Comparison of ENCODE assay signal across 18 cellular contexts in the genomic region with DNA sequence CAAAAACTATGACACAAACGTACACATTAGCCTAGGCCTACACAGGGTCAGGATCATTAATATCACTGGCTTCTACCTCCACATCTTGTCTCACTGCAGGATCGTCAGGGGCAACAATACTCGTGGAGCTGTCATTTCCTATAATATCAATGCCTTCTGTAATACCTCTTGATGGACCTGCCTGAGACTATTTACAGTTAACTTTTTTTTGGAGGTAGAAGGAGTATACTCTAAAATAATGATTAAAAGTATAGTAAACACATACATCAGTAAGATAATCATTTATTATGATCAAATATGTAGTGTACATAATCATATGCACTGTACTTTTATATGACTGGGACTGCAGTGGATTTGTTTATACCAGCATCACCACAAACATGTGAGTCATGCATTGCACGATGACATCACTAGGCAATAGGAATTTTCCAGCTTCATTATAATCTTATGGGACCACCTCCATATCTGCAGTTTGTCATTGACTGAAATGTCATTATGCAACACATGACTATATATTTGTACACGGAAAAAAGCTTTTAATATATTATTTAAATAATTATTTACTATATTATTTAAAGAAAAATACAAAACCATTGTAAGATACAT. TPM values are rescaled to one million over a fixed set of nuclear protein-coding genes. Genes with fewer than 3 reads are reported as not detected.
DNase-seq lines count a peak whose midpoint lies in the region; ATAC-seq and TF ChIP-seq lines count a peak whose summit lies in the region.
"Had no signal": no experiment of that assay in that cellular context is flagged by ENCODE, and none has a peak within 500 bp of the region (broad histone marks: within the 10 kb centered on the region; RNA-seq: fewer than 3 reads in every experiment).

No MANE protein-coding gene starts in this region.

- DNase-seq in DMS53 treated with DMSO at 0.1 percent for 48 hours (lab: John Stamatoyannopoulos, UW; ENCODE audit: unreplicated experiment), result peak; percentile 31
- peak; percentile 8 for DNase-seq in NB4 (ENCODE audit: low read depth)
- peak; percentile 47 to 70 for DNase-seq in cardiac fibroblast (ENCODE audit: low read depth in 2 of 2)
- DNase-seq in lung microvascular endothelial cell (ENCODE audit: low read depth in 2 of 2), result peak; percentile 17 to 84
- no peak for DNase-seq in natural killer cell
- DNase-seq in G401 (ENCODE audit: low spot score), result no peak
- no peak for DNase-seq in activated CD4-positive, alpha-beta T cell treated with anti-CD3 and anti-CD28 coated beads, Interleukin-2, amount 10 ng/mL, durations not matched to agents 24 days and 14 days
- DNase-seq: activated B cell treated with CpG ODN at 0.5 μM for 24 hours; activated CD8-positive, alpha-beta memory T cell treated with anti-CD3 and anti-CD28 coated beads, Interleukin-2, amount 50 U/mL, for 4 hours; kidney; NCI-H1930; NK-92 treated with Interleukin-12 subunit alpha and Interleukin-12 subunit beta, amount 100 ng/mL, for 24 hours had no signal

- H3K27me3 Mint-ChIP-seq in natural killer cell (ENCODE audit: low read depth in 2 of 2), result no peaks in the 10 kb centered on the region
- no peaks in the 10 kb centered on the region for H3K27me3 Mint-ChIP-seq in activated CD4-positive, alpha-beta T cell treated with anti-CD3 and anti-CD28 coated beads, Interleukin-2, amount 10 ng/mL, durations not matched to agents 24 days and 14 days
- H3K27me3 Mint-ChIP-seq: activated B cell treated with CpG ODN at 0.5 μM for 24 hours; stimulated activated naive CD8-positive, alpha-beta T cell treated with anti-CD3 and anti-CD28 coated beads, Interleukin-15, Interleukin-2, amounts not matched to agents 100 ng/mL and 50 ng/mL, for 24 hours had no signal

- H3K9me3 Mint-ChIP-seq in natural killer cell, result peaks cover 4 to 5% of the 10 kb centered on the region in 2 donors
- H3K9me3 Mint-ChIP-seq in activated CD4-positive, alpha-beta T cell treated with anti-CD3 and anti-CD28 coated beads, Interleukin-2, amount 10 ng/mL, durations not matched to agents 24 days and 14 days, result no peaks in the 10 kb centered on the region
- H3K9me3 Mint-ChIP-seq: activated B cell treated with CpG ODN at 0.5 μM for 24 hours; stimulated activated naive CD8-positive, alpha-beta T cell treated with anti-CD3 and anti-CD28 coated beads, Interleukin-15, Interleukin-2, amounts not matched to agents 100 ng/mL and 50 ng/mL, for 24 hours had no signal

- H3K36me3 Mint-ChIP-seq in natural killer cell, result no peaks in the 10 kb centered on the region
- no peaks in the 10 kb centered on the region for H3K36me3 Mint-ChIP-seq in activated CD4-positive, alpha-beta T cell treated with anti-CD3 and anti-CD28 coated beads, Interleukin-2, amount 10 ng/mL, durations not matched to agents 24 days and 14 days (ENCODE audit: low read depth)
- H3K36me3 Mint-ChIP-seq: activated naive CD4-positive, alpha-beta T cell treated with anti-CD3 and anti-CD28 coated beads, Interleukin-2, amount 50 U/mL, for 72 hours; CD14-positive monocyte had no signal

- TF ChIP-seq CTCF in NB4 (IDR thresholded peaks at IDR 0.05; ENCODE audit: low read depth, low read length), result no peak
- no peak for TF ChIP-seq CTCF in cardiac fibroblast (IDR thresholded peaks at IDR 0.05; ENCODE audit: low read depth, low read length)
- TF ChIP-seq CTCF in natural killer cell (IDR thresholded peaks at IDR 0.05), result no peak

- H3K4me3 Mint-ChIP-seq in natural killer cell, result no peak overlapping the region
- no peak overlapping the region for H3K4me3 Mint-ChIP-seq in activated CD4-positive, alpha-beta T cell treated with anti-CD3 and anti-CD28 coated beads, Interleukin-2, amount 10 ng/mL, durations not matched to agents 24 days and 14 days
- H3K4me3 Mint-ChIP-seq: activated B cell treated with CpG ODN at 0.5 μM for 24 hours; CD14-positive monocyte; stimulated activated naive CD8-positive, alpha-beta T cell treated with anti-CD3 and anti-CD28 coated beads, Interleukin-15, Interleukin-2, amounts not matched to agents 100 ng/mL and 50 ng/mL, for 24 hours had no signal

- intact Hi-C loops in natural killer cell (cut with micrococcal nuclease), result no loop called here
- intact Hi-C loops in activated CD4-positive, alpha-beta T cell treated with anti-CD3 and anti-CD28 coated beads, Interleukin-2, amount 10 ng/mL, durations not matched to agents 24 days and 14 days (cut with micrococcal nuclease), result no loop called here

- no peaks in the 10 kb centered on the region for H3K4me1 Mint-ChIP-seq in natural killer cell
- H3K4me1 Mint-ChIP-seq in activated CD4-positive, alpha-beta T cell treated with anti-CD3 and anti-CD28 coated beads, Interleukin-2, amount 10 ng/mL, durations not matched to agents 24 days and 14 days, result no peaks in the 10 kb centered on the region
- H3K4me1 Mint-ChIP-seq: activated B cell treated with CpG ODN at 0.5 μM for 24 hours, CD14-positive monocyte had no signal

- no peak for ATAC-seq in natural killer cell
- no peak for ATAC-seq in GM21360 (IDR thresholded peaks at IDR 0.05; ENCODE audit: unreplicated experiment)
- ATAC-seq: activated naive CD4-positive, alpha-beta T cell treated with anti-CD3 and anti-CD28 coated beads, Interleukin-2, amount 50 U/mL, for 72 hours; gastroesophageal sphincter; SK-N-SH treated with all-trans-retinoic acid at 6 μM for 48 hours had no signal

- no peak overlapping the region for H3K4me3 ChIP-seq in NB4 (ENCODE audit: low read depth, low read length)
- no peak overlapping the region for H3K4me3 ChIP-seq in cardiac fibroblast (replicated peaks in 1 of 2; ENCODE audit: low read depth in 2 of 2, low read length in 2 of 2)
- H3K4me3 ChIP-seq: gastroesophageal sphincter had no signal

- H3K27ac Mint-ChIP-seq in natural killer cell, result no peak overlapping the region
- H3K27ac Mint-ChIP-seq in activated CD4-positive, alpha-beta T cell treated with anti-CD3 and anti-CD28 coated beads, Interleukin-2, amount 10 ng/mL, durations not matched to agents 24 days and 14 days, result no peak overlapping the region
- H3K27ac Mint-ChIP-seq: activated B cell treated with CpG ODN at 0.5 μM for 24 hours; activated naive CD4-positive, alpha-beta T cell treated with anti-CD3 and anti-CD28 coated beads, Interleukin-2, amount 50 U/mL, for 72 hours; CD14-positive monocyte; stimulated activated naive CD8-positive, alpha-beta T cell treated with anti-CD3 and anti-CD28 coated beads, Interleukin-15, Interleukin-2, amounts not matched to agents 100 ng/mL and 50 ng/mL, for 24 hours had no signal

- in situ Hi-C loops in G401 (cut with HindIII; ENCODE audit: low sequenced_read_pairs), result no loop called here

- TF ChIP-seq POLR2A in NB4 (IDR thresholded peaks at IDR 0.05; ENCODE audit: extremely low read depth, insufficient read length), result no peak

RNA-seq across cellular contexts. Expression of a gene that starts 18.6 kb away (rescaled TPM):
- total RNA-seq in lung microvascular endothelial cell (not detected in 2 replicates), natural killer cell (not detected)
- not detected in 2 replicates for total RNA-seq in G401 (2014; rRNA removed; shearing (Covaris generic))
- 6.3 and 8.4 TPM in 2 replicates for total RNA-seq in activated CD4-positive, alpha-beta T cell treated with anti-CD3 and anti-CD28 coated beads, Interleukin-2, amount 10 ng/mL, durations not matched to agents 24 days and 14 days
- total RNA-seq: activated B cell treated with CpG ODN at 0.5 μM for 24 hours, gastroesophageal sphincter, kidney had no signal

Comparison
In these comparisons a context has a peak if more than half of its experiments do, and no peak if none do; other contexts are left out.
1. DNase-seq: peak in DMS53 treated with DMSO at 0.1 percent for 48 hours (single experiment), NB4 (single experiment), cardiac fibroblast (2 of 2) and lung microvascular endothelial cell (2 of 2); none in natural killer cell (single experiment), G401 (single experiment) and activated CD4-positive, alpha-beta T cell treated with anti-CD3 and anti-CD28 coated beads, Interleukin-2, amount 10 ng/mL, durations not matched to agents 24 days and 14 days (single experiment).